In genomic region chr7:106794276-106795136, GRCh38 we compare ENCODE assay signal across 1 cellular context.
TF ChIP-seq lines count a peak whose summit lies in the region.

No MANE protein-coding gene starts in this region.

TF ChIP-seq in K562, 482 proteins besides CTCF, POLR2A, EP300 and RAD21 (continued from another document and continues in another):
- TF ChIP-seq ZNF740 (CRISPR knock-in tag; IDR thresholded peaks at IDR 0.05), result no peak
- no peak for TF ChIP-seq ZNF740 (tag; IDR thresholded peaks at IDR 0.05)
- TF ChIP-seq EGR1 (conservative IDR thresholded peaks at IDR 0.05), result no peak
- TF ChIP-seq ZBED1 (IDR thresholded peaks at IDR 0.05), result 0 out of 2 replicates have a peak, but pooled peaks have one; percentile 25
- TF ChIP-seq KLF6 (CRISPR knock-in tag; IDR thresholded peaks at IDR 0.05; ENCODE audit: borderline replicate concordance), result no peak
- peak; percentile 44 for TF ChIP-seq POLR2B (IDR thresholded peaks at IDR 0.05; ENCODE audit: low read depth, partially characterized antibody)
- TF ChIP-seq TRIM25 (IDR thresholded peaks at IDR 0.05; ENCODE audit: borderline replicate concordance), result no peak
- no peak for TF ChIP-seq ZNF274 (IDR thresholded peaks at IDR 0.05; ENCODE audit: borderline replicate concordance, low read depth, low read length)
- TF ChIP-seq ZKSCAN1 (IDR thresholded peaks at IDR 0.05; ENCODE audit: low read depth, low read length), result no peak
- TF ChIP-seq TAL1 (IDR thresholded peaks at IDR 0.05), result no peak
- TF ChIP-seq CTBP1 (IDR thresholded peaks at IDR 0.05; ENCODE audit: borderline replicate concordance), result 0 out of 2 replicates have a peak, but pooled peaks have one; percentile 8
- no peak for TF ChIP-seq HDAC3 (IDR thresholded peaks at IDR 0.05; ENCODE audit: borderline replicate concordance, partially characterized antibody)
- TF ChIP-seq TOE1 (IDR thresholded peaks at IDR 0.05; ENCODE audit: borderline replicate concordance), result no peak
- no peak for TF ChIP-seq TOE1 (CRISPR knock-in tag; IDR thresholded peaks at IDR 0.05; ENCODE audit: borderline replicate concordance, low read depth)
- TF ChIP-seq MYBL2 (IDR thresholded peaks at IDR 0.05; ENCODE audit: low read depth), result no peak
- no peak for TF ChIP-seq MYBL2 (CRISPR knock-in tag; IDR thresholded peaks at IDR 0.05; ENCODE audit: borderline replicate concordance)
- no peak for TF ChIP-seq HMG20B (CRISPR knock-in tag; IDR thresholded peaks at IDR 0.05)
- TF ChIP-seq STAT5B (CRISPR knock-in tag; IDR thresholded peaks at IDR 0.05), result no peak
- no peak for TF ChIP-seq MCM7 (IDR thresholded peaks at IDR 0.05)
- TF ChIP-seq ZBTB7A (IDR thresholded peaks at IDR 0.05; ENCODE audit: borderline replicate concordance, control insufficient read depth, low read depth, low read length), result no peak
- no peak for TF ChIP-seq ETV5 (CRISPR knock-in tag; IDR thresholded peaks at IDR 0.05; ENCODE audit: low read depth)
- TF ChIP-seq HDAC8 (tag; IDR thresholded peaks at IDR 0.05), result no peak
- TF ChIP-seq ZNF165 (CRISPR knock-in tag; IDR thresholded peaks at IDR 0.05; ENCODE audit: borderline replicate concordance), result no peak
- TF ChIP-seq ZMIZ1 (IDR thresholded peaks at IDR 0.05; ENCODE audit: low read depth in 2 of 2, low read length in 2 of 2), result no peak
- TF ChIP-seq PTTG1 (tag; IDR thresholded peaks at IDR 0.05; ENCODE audit: low read depth), result no peak
- TF ChIP-seq PRDM10 (IDR thresholded peaks at IDR 0.05; ENCODE audit: partially characterized antibody), result no peak
- TF ChIP-seq RBBP5 (IDR thresholded peaks at IDR 0.05; ENCODE audit: borderline replicate concordance, insufficient read depth, low read length, poor library complexity, severe bottlenecking), result no peak
- no peak for TF ChIP-seq ZNF609 (CRISPR knock-in tag; IDR thresholded peaks at IDR 0.05; ENCODE audit: borderline replicate concordance)
- no peak for TF ChIP-seq ZNF551 (CRISPR knock-in tag; IDR thresholded peaks at IDR 0.05)
- TF ChIP-seq NRF1 (conservative IDR thresholded peaks at IDR 0.05 in 1 of 2, IDR thresholded peaks at IDR 0.05 in 1 of 2), result no peak
- no peak for TF ChIP-seq ZBTB43 (CRISPR knock-in tag; IDR thresholded peaks at IDR 0.05)
- no peak for TF ChIP-seq CREB3 (tag; conservative IDR thresholded peaks at IDR 0.05; ENCODE audit: low read depth)
- no peak for TF ChIP-seq ZNF717 (CRISPR knock-in tag; IDR thresholded peaks at IDR 0.05)
